ENCODE assay signal across 28 cellular contexts in the genomic region with DNA sequence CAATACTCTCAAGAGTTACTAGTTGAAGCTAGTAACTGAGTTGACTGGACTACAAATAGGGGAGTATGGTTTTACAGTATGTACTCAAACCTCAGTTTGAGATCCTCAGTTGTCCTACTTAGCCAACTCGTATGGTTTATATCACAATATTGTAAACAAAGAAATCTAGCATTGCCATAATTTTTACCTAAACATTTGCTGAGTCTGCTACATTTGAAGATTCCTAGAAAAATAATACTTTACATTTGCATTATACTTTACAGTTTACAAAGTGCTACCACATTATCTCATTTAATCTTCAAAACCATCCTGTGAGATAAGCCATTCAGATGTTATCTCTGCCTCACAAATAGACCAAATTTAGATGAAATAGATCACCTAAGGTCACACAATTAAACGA.
"Had no signal": no experiment of that assay in that cellular context is flagged by ENCODE, and none has a peak within 500 bp of the region (broad histone marks: within the 10 kb centered on the region; RNA-seq: fewer than 3 reads in every experiment).

No MANE protein-coding gene starts in this region.

- H3K9me3 ChIP-seq: neutrophil, pancreas, psoas muscle, stomach, tibial nerve had no signal

- H3K27ac ChIP-seq: neutrophil, pancreas, psoas muscle had no signal

- H3K4me3 Mint-ChIP-seq: activated B cell treated with CpG ODN at 0.5 μM for 24 hours; activated CD8-positive, alpha-beta memory T cell treated with anti-CD3 and anti-CD28 coated beads, Interleukin-2, amount 10 ng/mL, durations not matched to agents 7 days and 5 days; activated CD8-positive, alpha-beta T cell treated with anti-CD3 and anti-CD28 coated beads, Interleukin-2, amount 10 ng/mL, durations not matched to agents 7 days and 5 days; activated naive CD4-positive, alpha-beta T cell treated with anti-CD3 and anti-CD28 coated beads, Interleukin-2, amount 50 U/mL, for 24 hours; activated naive CD8-positive, alpha-beta T cell treated with anti-CD3 and anti-CD28 coated beads, Interleukin-2, amount 50 U/mL, for 24 hours; effector memory CD8-positive, alpha-beta T cell; nephron progenitor cell; stimulated activated memory B cell treated with anti-CD40 and anti-IgM and Interleukin-4, amounts not matched to agents 10 μg/mL and 1 μg/mL and 100 μg/mL, for 72 hours had no signal

- H3K36me3 Mint-ChIP-seq: activated CD8-positive, alpha-beta memory T cell treated with anti-CD3 and anti-CD28 coated beads, Interleukin-2, amount 10 ng/mL, durations not matched to agents 7 days and 5 days; activated naive CD4-positive, alpha-beta T cell treated with anti-CD3 and anti-CD28 coated beads, Interleukin-2, amount 50 U/mL, for 24 hours had no signal

- ATAC-seq: activated CD8-positive, alpha-beta memory T cell treated with anti-CD3 and anti-CD28 coated beads, Interleukin-2, amount 10 ng/mL, durations not matched to agents 7 days and 5 days; activated CD8-positive, alpha-beta T cell treated with anti-CD3 and anti-CD28 coated beads, Interleukin-2, amount 10 ng/mL, durations not matched to agents 7 days and 5 days; activated naive CD8-positive, alpha-beta T cell treated with anti-CD3 and anti-CD28 coated beads, Interleukin-2, amount 50 U/mL, for 24 hours; effector memory CD8-positive, alpha-beta T cell; left cardiac atrium; stimulated activated memory B cell treated with anti-CD40 and anti-IgM and Interleukin-4, amounts not matched to agents 10 μg/mL and 1 μg/mL and 100 μg/mL, for 72 hours had no signal

- H3K36me3 ChIP-seq: neutrophil, pancreas had no signal

- H3K27me3 ChIP-seq: neutrophil, pancreas, stomach, tibial nerve had no signal

- DNase-seq: activated B cell treated with CpG ODN at 0.5 μM for 24 hours; activated CD8-positive, alpha-beta memory T cell treated with anti-CD3 and anti-CD28 coated beads, Interleukin-2, amount 10 ng/mL, durations not matched to agents 7 days and 5 days; activated CD8-positive, alpha-beta T cell treated with anti-CD3 and anti-CD28 coated beads, Interleukin-2, amount 10 ng/mL, durations not matched to agents 7 days and 5 days; activated naive CD8-positive, alpha-beta T cell treated with anti-CD3 and anti-CD28 coated beads, Interleukin-2, amount 50 U/mL, for 24 hours; activated T-cell treated with anti-CD3 and anti-CD28 coated beads, Interleukin-2, amount 50 U/mL, for 48 hours; amygdala; cortex of kidney; effector memory CD8-positive, alpha-beta T cell; foreskin fibroblast; head of caudate nucleus; hippocampal formation; left cardiac atrium; left ventricle myocardium superior; nephron progenitor cell; pancreas; psoas muscle; stimulated activated CD4-positive, alpha-beta T cell treated with anti-CD3 and anti-CD28 coated beads, Interleukin-1b, Interleukin-23, amount 100 ng/mL, for 48 hours; stimulated activated CD4-positive, alpha-beta T cell treated with anti-CD3 and anti-CD28 coated beads, Interleukin-4, amount 100 ng/mL, for 4 hours; stimulated activated CD8-positive, alpha-beta memory T cell treated with anti-CD3 and anti-CD28 coated beads, Interleukin-4, amount 100 ng/mL, for 48 hours; stomach had no signal

- H3K4me2 ChIP-seq: smooth muscle cell had no signal

- H3K4me3 ChIP-seq: pancreas, smooth muscle cell, stomach, tibial nerve had no signal

- H3K9me3 Mint-ChIP-seq: activated B cell treated with CpG ODN at 0.5 μM for 24 hours; activated naive CD4-positive, alpha-beta T cell treated with anti-CD3 and anti-CD28 coated beads, Interleukin-2, amount 50 U/mL, for 24 hours; activated naive CD8-positive, alpha-beta T cell treated with anti-CD3 and anti-CD28 coated beads, Interleukin-2, amount 50 U/mL, for 24 hours; activated T-helper 2 cell treated with anti-CD3 and anti-CD28 coated beads, Interferon-gamma antibody, Interleukin-2, Interleukin-4, amounts not matched to agents 10 μg/mL and 5 μg/mL and 100 μg/mL, durations not matched to agents 14 hours and 24 hours and 36 hours; effector memory CD8-positive, alpha-beta T cell; nephron progenitor cell; stimulated activated memory B cell treated with anti-CD40 and anti-IgM and Interleukin-4, amounts not matched to agents 10 μg/mL and 1 μg/mL and 100 μg/mL, for 72 hours had no signal

- H3K4me1 Mint-ChIP-seq: stimulated activated memory B cell treated with anti-CD40 and anti-IgM and Interleukin-4, amounts not matched to agents 10 μg/mL and 1 μg/mL and 100 μg/mL, for 72 hours had no signal

- H3K27me3 Mint-ChIP-seq: activated B cell treated with CpG ODN at 0.5 μM for 24 hours; activated CD8-positive, alpha-beta memory T cell treated with anti-CD3 and anti-CD28 coated beads, Interleukin-2, amount 10 ng/mL, durations not matched to agents 7 days and 5 days; activated naive CD4-positive, alpha-beta T cell treated with anti-CD3 and anti-CD28 coated beads, Interleukin-2, amount 50 U/mL, for 24 hours; activated naive CD8-positive, alpha-beta T cell treated with anti-CD3 and anti-CD28 coated beads, Interleukin-2, amount 50 U/mL, for 24 hours; effector memory CD8-positive, alpha-beta T cell; stimulated activated memory B cell treated with anti-CD40 and anti-IgM and Interleukin-4, amounts not matched to agents 10 μg/mL and 1 μg/mL and 100 μg/mL, for 72 hours had no signal

- H3K27ac Mint-ChIP-seq: activated B cell treated with CpG ODN at 0.5 μM for 24 hours; activated CD8-positive, alpha-beta memory T cell treated with anti-CD3 and anti-CD28 coated beads, Interleukin-2, amount 10 ng/mL, durations not matched to agents 7 days and 5 days; activated CD8-positive, alpha-beta T cell treated with anti-CD3 and anti-CD28 coated beads, Interleukin-2, amount 10 ng/mL, durations not matched to agents 7 days and 5 days; activated naive CD4-positive, alpha-beta T cell treated with anti-CD3 and anti-CD28 coated beads, Interleukin-2, amount 50 U/mL, for 24 hours; activated naive CD8-positive, alpha-beta T cell treated with anti-CD3 and anti-CD28 coated beads, Interleukin-2, amount 50 U/mL, for 24 hours; activated T-helper 2 cell treated with anti-CD3 and anti-CD28 coated beads, Interferon-gamma antibody, Interleukin-2, Interleukin-4, amounts not matched to agents 10 μg/mL and 5 μg/mL and 100 μg/mL, durations not matched to agents 14 hours and 24 hours and 36 hours; effector memory CD8-positive, alpha-beta T cell; stimulated activated memory B cell treated with anti-CD40 and anti-IgM and Interleukin-4, amounts not matched to agents 10 μg/mL and 1 μg/mL and 100 μg/mL, for 72 hours had no signal

- FAIRE-seq: endothelial cell of umbilical vein, keratinocyte, pancreas had no signal
